ENCODE assay signal across 17 cellular contexts in the genomic region with DNA sequence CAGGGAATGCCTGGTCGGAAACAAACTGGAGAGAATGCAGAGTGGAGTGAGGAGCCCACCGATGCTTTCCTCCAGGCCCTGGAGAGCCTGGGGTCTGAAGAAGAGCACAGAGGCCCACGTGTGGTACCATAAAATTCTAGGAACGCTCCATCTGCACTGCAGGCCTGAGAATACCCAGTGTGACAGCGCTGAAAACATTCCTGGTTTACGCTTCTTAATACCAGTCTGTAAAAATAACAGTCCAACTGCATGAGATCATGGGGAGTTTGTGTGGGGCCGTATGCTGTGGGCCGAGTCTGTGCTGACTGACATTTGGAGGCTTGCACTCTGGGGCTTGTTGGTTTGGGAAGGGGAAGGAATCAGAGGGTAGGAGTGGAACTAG.
DNase-seq lines count a peak whose midpoint lies in the region; ATAC-seq, FAIRE-seq and TF ChIP-seq lines count a peak whose summit lies in the region.
"Had no signal": no experiment of that assay in that cellular context is flagged by ENCODE, and none has a peak within 500 bp of the region (broad histone marks: within the 10 kb centered on the region; RNA-seq: fewer than 3 reads in every experiment).

No MANE protein-coding gene starts in this region.

- no peak for TF ChIP-seq POLR2A in uterus (IDR thresholded peaks at IDR 0.05)

- no peak overlapping the region for H3K23ac ChIP-seq in neuronal stem cell (ENCODE audit: low read depth, low read length, poor library complexity)

- H4K20me1 ChIP-seq in astrocyte (ENCODE audit: insufficient read depth, low read length): no peaks in the 10 kb centered on the region

- no peak overlapping the region for H4K8ac ChIP-seq in neuronal stem cell (ENCODE audit: low read depth, low read length)

- H3K79me2 ChIP-seq in astrocyte (ENCODE audit: insufficient read depth, low read length): no peaks in the 10 kb centered on the region

- no peak for ATAC-seq in HG03045 (IDR thresholded peaks at IDR 0.05; ENCODE audit: unreplicated experiment)

- H2BK15ac ChIP-seq in neuronal stem cell (ENCODE audit: low read length): peak overlapping the region; percentile 2

- H3K27ac ChIP-seq in astrocyte (ENCODE audit: low read depth, low read length) (no peak overlapping the region), mesodermal cell (ENCODE audit: low read depth, low read length, severe bottlenecking) (peak overlapping the region; percentile 37), neuronal stem cell (replicated peaks; ENCODE audit: low read length) (peak overlapping the region; percentile 20), uterus (peak overlapping the region; percentile 61 to 68)
- H3K27ac ChIP-seq: Peyer's patch had no signal

- H3K4me2 ChIP-seq in astrocyte (ENCODE audit: low read length): no peak overlapping the region
- no peak overlapping the region for H3K4me2 ChIP-seq in neuronal stem cell (ENCODE audit: insufficient read depth, low read length, poor library complexity, severe bottlenecking)

- H3K4me3 ChIP-seq in astrocyte (ENCODE audit: insufficient read depth, low read depth, low read length) (no peak overlapping the region), mesodermal cell (ENCODE audit: extremely low read depth, insufficient read depth, low read length, poor library complexity, severe bottlenecking) (no peak overlapping the region), neuronal stem cell (ENCODE audit: low read length in 2 of 2) (no peak overlapping the region), uterus (no peak overlapping the region)
- H3K4me3 ChIP-seq: Peyer's patch had no signal

- 63 to 77% methylated on average over 7 to 8 of the region's 8 CpGs for WGBS in mesodermal cell (ENCODE audit: insufficient coverage in 2 of 2), 2 experiments
- no CpG with 5 or more reads among the region's 8 CpGs for WGBS in neuronal stem cell (ENCODE audit: extremely low coverage in 2 of 2, insufficient read length in 2 of 2, insufficient replicate concordance in 1 of 2), 2 donors

- no peak overlapping the region for H3K9ac ChIP-seq in astrocyte (ENCODE audit: low read length)
- no peak overlapping the region for H3K9ac ChIP-seq in neuronal stem cell (ENCODE audit: low read depth, low read length, poor library complexity)

- H3K4me1 ChIP-seq in astrocyte (ENCODE audit: insufficient read depth, low read length): no peaks in the 10 kb centered on the region
- peaks cover 5% of the 10 kb centered on the region for H3K4me1 ChIP-seq in mesodermal cell (ENCODE audit: control insufficient read depth, insufficient read depth, low read length, poor library complexity, severe bottlenecking)
- peaks cover 36 to 50% of the 10 kb centered on the region in 2 donors for H3K4me1 ChIP-seq in neuronal stem cell (ENCODE audit: control insufficient read depth in 2 of 2, insufficient read depth in 1 of 2, low read depth in 1 of 2, low read length in 2 of 2)
- H3K4me1 ChIP-seq in uterus: no peaks in the 10 kb centered on the region
- H3K4me1 ChIP-seq: Peyer's patch had no signal

- H3K27ac Mint-ChIP-seq in astrocyte (ENCODE audit: unreplicated experiment): peak overlapping the region; percentile 95

- no peaks in the 10 kb centered on the region for H3K36me3 ChIP-seq in astrocyte (ENCODE audit: insufficient read depth, low read length)
- H3K36me3 ChIP-seq in mesodermal cell (ENCODE audit: control insufficient read depth, insufficient read depth, low read length): no peaks in the 10 kb centered on the region
- peaks cover 1 to 38% of the 10 kb centered on the region in 2 donors for H3K36me3 ChIP-seq in neuronal stem cell (replicated peaks in 1 of 2; ENCODE audit: control insufficient read depth in 2 of 2, insufficient read depth in 2 of 2, low read length in 2 of 2)
- no peaks in the 10 kb centered on the region for H3K36me3 ChIP-seq in uterus
- H3K36me3 ChIP-seq: Peyer's patch had no signal

- no peak overlapping the region for H4K91ac ChIP-seq in neuronal stem cell (ENCODE audit: low read depth, low read length, poor library complexity)

- H2BK120ac ChIP-seq in neuronal stem cell (ENCODE audit: low read depth, low read length): peak overlapping the region; percentile 25

- peaks cover 4% of the 10 kb centered on the region for H3K27me3 Mint-ChIP-seq in astrocyte (ENCODE audit: low read depth, unreplicated experiment)

- no peaks in the 10 kb centered on the region for H3K9me3 Mint-ChIP-seq in astrocyte (ENCODE audit: unreplicated experiment)

- no peaks in the 10 kb centered on the region for H3K36me3 Mint-ChIP-seq in astrocyte (ENCODE audit: low read depth, unreplicated experiment)

- DNase-seq in astrocyte (ENCODE audit: low read depth) (peak; percentile 16), neuronal stem cell (ENCODE audit: low spot score) (no peak), uterus (no peak), NCI-H2081 treated with DMSO at 0.1 percent for 48 hours (lab: John Stamatoyannopoulos, UW) (no peak)
- no peak for DNase-seq in activated CD4-positive, alpha-beta T cell treated with anti-CD3 and anti-CD28 coated beads for 48 hours
- DNase-seq: AML-193, HCEC 1CT, Karpas-422, MM.1S, NCI-H1105, NCI-H187, NCI-H2171, NCI-H510A, Peyer's patch had no signal

- no peak overlapping the region for H3K14ac ChIP-seq in neuronal stem cell (ENCODE audit: low read length)

- TF ChIP-seq CTCF in astrocyte (IDR thresholded peaks at IDR 0.05; ENCODE audit: insufficient read depth, low read depth, low read length) (no peak), uterus (IDR thresholded peaks at IDR 0.05) (no peak)

- no peak overlapping the region for H3K4me3 Mint-ChIP-seq in astrocyte (ENCODE audit: unreplicated experiment)

- peaks cover 41% of the 10 kb centered on the region for H3K4me1 Mint-ChIP-seq in astrocyte (ENCODE audit: low read depth, unreplicated experiment)

- no peak overlapping the region for H2AFZ ChIP-seq in astrocyte (ENCODE audit: low read depth, low read length)
- no peak overlapping the region for H2AFZ ChIP-seq in neuronal stem cell (ENCODE audit: low read length)

- H3K27me3 ChIP-seq in astrocyte (ENCODE audit: insufficient read depth, low read length): no peaks in the 10 kb centered on the region
- no peaks in the 10 kb centered on the region for H3K27me3 ChIP-seq in neuronal stem cell (ENCODE audit: control insufficient read depth in 3 of 3, insufficient read depth in 3 of 3, low read depth in 1 of 3, low read length in 3 of 3)
- no peaks in the 10 kb centered on the region for H3K27me3 ChIP-seq in uterus
- H3K27me3 ChIP-seq: Peyer's patch had no signal

- no peak for FAIRE-seq in astrocyte (lab: Jason Lieb, UNC)
- FAIRE-seq: GM12891 had no signal

- peak overlapping the region; percentile 81 for H3K18ac ChIP-seq in neuronal stem cell (ENCODE audit: low read length)

- H3K4ac ChIP-seq in neuronal stem cell (ENCODE audit: low read length): no peak overlapping the region

- H2AK5ac ChIP-seq in neuronal stem cell (ENCODE audit: low read depth, low read length): peak overlapping the region; percentile 66

- no peaks in the 10 kb centered on the region for H3K79me1 ChIP-seq in neuronal stem cell (ENCODE audit: low read depth, low read length)

- intact Hi-C loops in uterus (cut with DNase I; ENCODE audit: low total_unique reads): no loop called here

- H3K9me3 ChIP-seq in astrocyte (ENCODE audit: insufficient read depth, low read depth, low read length): no peaks in the 10 kb centered on the region
- H3K9me3 ChIP-seq in mesodermal cell (ENCODE audit: control insufficient read depth, low read length): no peaks in the 10 kb centered on the region
- H3K9me3 ChIP-seq in neuronal stem cell (replicated peaks in 1 of 2; ENCODE audit: control insufficient read depth in 2 of 2, insufficient read depth in 1 of 2, low read depth in 1 of 2, low read length in 2 of 2): peaks cover 4 to 28% of the 10 kb centered on the region in 2 donors
- H3K9me3 ChIP-seq in uterus: no peaks in the 10 kb centered on the region
- H3K9me3 ChIP-seq: Peyer's patch had no signal

- peak overlapping the region; percentile 97 for H2BK12ac ChIP-seq in neuronal stem cell (ENCODE audit: low read length)

- no peak overlapping the region for H2BK5ac ChIP-seq in neuronal stem cell (ENCODE audit: low read length)
